ENCODE assay signal across 8 cellular contexts in genomic region chr10:129888784-129889616, GRCh38.
DNase-seq lines count a peak whose midpoint lies in the region; ATAC-seq lines count a peak whose summit lies in the region.

No MANE protein-coding gene starts in this region.

- ATAC-seq in GM18519 (IDR thresholded peaks at IDR 0.05; ENCODE audit: low FRiP score, unreplicated experiment) (peak; percentile 62), left cardiac atrium (peak; percentile 73 to 76)

- intact Hi-C loops in left cardiac atrium (cut with DNase I), result no loop called here

- DNase-seq in 8988T (peak; percentile 83), Kasumi-1 (lab: John Stamatoyannopoulos, UW) (peak; percentile 39 to 55), activated T-cell treated with anti-CD3 and anti-CD28 coated beads for 1 hour (ENCODE audit: low read depth) (peak; percentile 15), left cardiac atrium (peak; percentile 70), NCI-H2029 (lab: John Stamatoyannopoulos, UW) (no peak), MV-4-11 (lab: John Stamatoyannopoulos, UW) (no peak)
- peak; percentile 42 for DNase-seq in stimulated activated CD4-positive, alpha-beta T cell treated with anti-CD3 and anti-CD28 coated beads, Interleukin-12 subunit alpha, Interleukin-12 subunit beta, amount 100 ng/mL, for 4 hours

Comparison
In these comparisons a context has a peak if more than half of its experiments do, and no peak if none do; other contexts are left out.
1. DNase-seq: peak in 8988T (single experiment), Kasumi-1 (2 of 2), activated T-cell treated with anti-CD3 and anti-CD28 coated beads for 1 hour (single experiment), left cardiac atrium (single experiment) and stimulated activated CD4-positive, alpha-beta T cell treated with anti-CD3 and anti-CD28 coated beads, Interleukin-12 subunit alpha, Interleukin-12 subunit beta, amount 100 ng/mL, for 4 hours (single experiment); none in NCI-H2029 (single experiment) and MV-4-11 (single experiment).